ENCODE assay signal across 20 cellular contexts in genomic region chr22:38783095-38783710, GRCh38. TPM values are rescaled to one million over a fixed set of nuclear protein-coding genes. Genes with fewer than 3 reads are reported as not detected.
DNase-seq lines count a peak whose midpoint lies in the region; ATAC-seq, FAIRE-seq and TF ChIP-seq lines count a peak whose summit lies in the region.
"Had no signal": no experiment of that assay in that cellular context is flagged by ENCODE, and none has a peak within 500 bp of the region (broad histone marks: within the 10 kb centered on the region; RNA-seq: fewer than 3 reads in every experiment).

No MANE protein-coding gene starts in this region.

- no peak overlapping the region for H3K27ac Mint-ChIP-seq in astrocyte (ENCODE audit: unreplicated experiment)
- H3K27ac Mint-ChIP-seq in memory B cell: peak overlapping the region; percentile 58
- H3K27ac Mint-ChIP-seq in stimulated activated naive CD8-positive, alpha-beta T cell treated with anti-CD3 and anti-CD28 coated beads, Interleukin-15, amount 100 ng/mL, for 72 hours: peak overlapping the region in 1 of 2 donors; percentile 81
- H3K27ac Mint-ChIP-seq: CD8-positive, alpha-beta T cell had no signal

- peaks cover 3% of the 10 kb centered on the region for H4K20me1 ChIP-seq in astrocyte (ENCODE audit: insufficient read depth, low read length)

- H3K9me3 ChIP-seq in cardiac muscle cell (ENCODE audit: low read depth) (no peaks in the 10 kb centered on the region), astrocyte (ENCODE audit: insufficient read depth, low read depth, low read length) (no peaks in the 10 kb centered on the region)
- H3K9me3 ChIP-seq: spleen had no signal

- peak overlapping the region; percentile 67 for H2AFZ ChIP-seq in astrocyte (ENCODE audit: low read depth, low read length)

- H3K27me3 Mint-ChIP-seq in astrocyte (ENCODE audit: low read depth, unreplicated experiment) (peaks cover 2% of the 10 kb centered on the region), memory B cell (no peaks in the 10 kb centered on the region)
- H3K27me3 Mint-ChIP-seq in stimulated activated naive CD8-positive, alpha-beta T cell treated with anti-CD3 and anti-CD28 coated beads, Interleukin-15, amount 100 ng/mL, for 72 hours: no peaks in the 10 kb centered on the region

- DNase-seq in cardiac muscle cell (ENCODE audit: low read depth in 1 of 2, low spot score in 1 of 2): no peak
- no peak for DNase-seq in Right ventricle myocardium superior
- DNase-seq in astrocyte (ENCODE audit: low read depth): no peak
- DNase-seq in memory B cell (ENCODE audit: low spot score in 2 of 2): no peak
- DNase-seq in stimulated activated naive CD8-positive, alpha-beta T cell treated with anti-CD3 and anti-CD28 coated beads, Interleukin-15, amount 100 ng/mL, for 72 hours: no peak
- no peak for DNase-seq in RKO (ENCODE audit: low spot score)
- DNase-seq in amniotic stem cell (lab: John Stamatoyannopoulos, UW): no peak
- DNase-seq: activated CD4-positive, CD25-positive, alpha-beta regulatory T cell treated with anti-CD3 and anti-CD28 coated beads, Interleukin-2, amount 50 U/mL, for 72 hours; CD8-positive, alpha-beta T cell; DMS53; effector CD8-positive, alpha-beta T cell; HCEC 1CT; natural killer cell; NCI-H1417 treated with DMSO at 0.1 percent for 48 hours; NCI-H748 treated with DMSO at 0.1 percent for 48 hours; PC-3; spleen; T-helper 9 cell had no signal

- no peaks in the 10 kb centered on the region for H3K27me3 ChIP-seq in cardiac muscle cell
- H3K27me3 ChIP-seq in astrocyte (ENCODE audit: insufficient read depth, low read length): no peaks in the 10 kb centered on the region
- H3K27me3 ChIP-seq: spleen had no signal

- FAIRE-seq in astrocyte (lab: Jason Lieb, UNC): no peak
- FAIRE-seq: GM12891 had no signal

- H3K4me1 Mint-ChIP-seq in astrocyte (ENCODE audit: low read depth, unreplicated experiment): peaks cover 15% of the 10 kb centered on the region
- H3K4me1 Mint-ChIP-seq in memory B cell: no peaks in the 10 kb centered on the region
- peaks cover 15% of the 10 kb centered on the region for H3K4me1 Mint-ChIP-seq in stimulated activated naive CD8-positive, alpha-beta T cell treated with anti-CD3 and anti-CD28 coated beads, Interleukin-15, amount 100 ng/mL, for 72 hours

- peaks cover 13% of the 10 kb centered on the region for H3K36me3 Mint-ChIP-seq in astrocyte (ENCODE audit: low read depth, unreplicated experiment)
- H3K36me3 Mint-ChIP-seq in memory B cell: peaks cover 14% of the 10 kb centered on the region
- H3K36me3 Mint-ChIP-seq: natural killer cell had no signal

- intact Hi-C loops in Right ventricle myocardium superior (cut with DNase I): no loop called here

- H3K4me3 Mint-ChIP-seq in astrocyte (ENCODE audit: unreplicated experiment) (no peak overlapping the region), memory B cell (no peak overlapping the region)
- no peak overlapping the region for H3K4me3 Mint-ChIP-seq in stimulated activated naive CD8-positive, alpha-beta T cell treated with anti-CD3 and anti-CD28 coated beads, Interleukin-15, amount 100 ng/mL, for 72 hours
- H3K4me3 Mint-ChIP-seq: CD8-positive, alpha-beta T cell; natural killer cell had no signal

- H3K9ac ChIP-seq in astrocyte (ENCODE audit: low read length): peak overlapping the region; percentile 14

- H3K4me1 ChIP-seq in cardiac muscle cell (ENCODE audit: low read depth): peaks cover 64% of the 10 kb centered on the region
- peaks cover 28% of the 10 kb centered on the region for H3K4me1 ChIP-seq in astrocyte (ENCODE audit: insufficient read depth, low read length)

- no peaks in the 10 kb centered on the region for H3K9me3 Mint-ChIP-seq in astrocyte (ENCODE audit: unreplicated experiment)
- H3K9me3 Mint-ChIP-seq in memory B cell: no peaks in the 10 kb centered on the region
- no peaks in the 10 kb centered on the region for H3K9me3 Mint-ChIP-seq in stimulated activated naive CD8-positive, alpha-beta T cell treated with anti-CD3 and anti-CD28 coated beads, Interleukin-15, amount 100 ng/mL, for 72 hours
- H3K9me3 Mint-ChIP-seq: CD8-positive, alpha-beta T cell; natural killer cell had no signal

- ATAC-seq in Right ventricle myocardium superior (ENCODE audit: poor library complexity) (no peak), memory B cell (ENCODE audit: low read depth) (no peak)
- ATAC-seq in stimulated activated naive CD8-positive, alpha-beta T cell treated with anti-CD3 and anti-CD28 coated beads, Interleukin-15, amount 100 ng/mL, for 72 hours: no peak
- ATAC-seq: CD8-positive, alpha-beta T cell; natural killer cell; PC-3 had no signal

- no peak for TF ChIP-seq CTCF in cardiac muscle cell (IDR thresholded peaks at IDR 0.05; ENCODE audit: low read depth, low read length)
- no peak for TF ChIP-seq CTCF in astrocyte (IDR thresholded peaks at IDR 0.05; ENCODE audit: insufficient read depth, low read depth, low read length)

- peak overlapping the region; percentile 28 for H3K4me2 ChIP-seq in astrocyte (ENCODE audit: low read length)

- H3K4me3 ChIP-seq in cardiac muscle cell (no peak overlapping the region), astrocyte (ENCODE audit: insufficient read depth, low read depth, low read length) (no peak overlapping the region)
- H3K4me3 ChIP-seq: spleen had no signal

- no peaks in the 10 kb centered on the region for H3K79me2 ChIP-seq in astrocyte (ENCODE audit: insufficient read depth, low read length)

- H3K27ac ChIP-seq in cardiac muscle cell: peak overlapping the region; percentile 72
- H3K27ac ChIP-seq in astrocyte (ENCODE audit: low read depth, low read length): no peak overlapping the region
- H3K27ac ChIP-seq in temporal lobe (ENCODE audit: low read depth, low read length): peak overlapping the region; percentile 9

- H3K36me3 ChIP-seq in cardiac muscle cell (no peaks in the 10 kb centered on the region), astrocyte (ENCODE audit: insufficient read depth, low read length) (no peaks in the 10 kb centered on the region)

RNA-seq across cellular contexts. Expression of gene DNAL4, which starts 10.7 kb away (rescaled TPM):
- total RNA-seq in cardiac muscle cell (42.3 and 48.5 TPM in 2 replicates), Right ventricle myocardium superior (12.2 TPM), astrocyte (12.8 and 12.9 TPM in 2 replicates), temporal lobe (17.7 TPM)
- 39.7 and 55.4 TPM in 2 replicates for polyA plus RNA-seq in cardiac muscle cell

RNA-seq across cellular contexts. Expression of gene SUN2, which starts 27.4 kb away (rescaled TPM):
- total RNA-seq in cardiac muscle cell: 41.4 and 105 TPM in 2 replicates
- 28.0 and 78.1 TPM in 2 replicates for polyA plus RNA-seq in cardiac muscle cell
- total RNA-seq in Right ventricle myocardium superior: 117 TPM
- total RNA-seq in astrocyte: 46.5 and 51.0 TPM in 2 replicates
- 77.9 TPM for total RNA-seq in temporal lobe
